ENCODE assay signal across 15 cellular contexts in the genomic region with DNA sequence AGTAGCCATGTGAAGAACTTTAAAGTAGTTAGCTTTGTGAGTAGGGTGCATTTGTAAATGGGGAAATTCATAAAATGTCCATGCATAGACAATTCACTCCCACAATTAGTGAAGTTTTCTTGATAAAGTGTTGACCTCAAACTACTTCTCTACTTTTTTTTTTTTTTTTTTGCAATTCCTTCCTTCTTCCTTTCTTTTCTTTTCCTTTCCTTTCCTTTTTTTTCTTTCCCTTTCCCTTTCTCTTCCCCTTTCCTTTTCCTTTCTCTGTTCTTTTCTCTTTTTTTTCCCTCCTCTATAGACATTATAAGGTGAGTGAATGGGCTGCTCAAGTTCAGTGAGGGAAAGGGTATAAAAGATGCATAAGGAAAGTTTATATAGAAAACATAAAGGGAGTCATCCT.
DNase-seq lines count a peak whose midpoint lies in the region; ATAC-seq, FAIRE-seq and TF ChIP-seq lines count a peak whose summit lies in the region.
"Had no signal": no experiment of that assay in that cellular context is flagged by ENCODE, and none has a peak within 500 bp of the region (broad histone marks: within the 10 kb centered on the region; RNA-seq: fewer than 3 reads in every experiment).

No MANE protein-coding gene starts in this region.

- H3K36me3 ChIP-seq in HEK293 (ENCODE audit: control insufficient read depth in 2 of 2, insufficient read depth in 1 of 2, low read length in 2 of 2) (no peaks in the 10 kb centered on the region), tibial artery (no peaks in the 10 kb centered on the region)
- H3K36me3 ChIP-seq: BLaER1 treated with 17β-estradiol and CSF1 and Interleukin-3, amounts not matched to agents 10 nM and 100 nM had no signal

- H3K27ac ChIP-seq in HEK293 (ENCODE audit: extremely low read depth, low read depth, low read length) (no peak overlapping the region), tibial artery (peak overlapping the region; percentile 22 to 65)
- H3K27ac ChIP-seq: BLaER1 treated with 17β-estradiol and CSF1 and Interleukin-3, amounts not matched to agents 10 nM and 100 nM had no signal

- H3K4me1 ChIP-seq in HEK293 (ENCODE audit: control insufficient read depth, insufficient read depth, low read length), result peaks cover 7% of the 10 kb centered on the region
- H3K4me1 ChIP-seq in tibial artery, result peaks cover 0 to 63% (median 8%) of the 10 kb centered on the region in 4 donors

- FAIRE-seq in HTR-8/SVneo (lab: Jason Lieb, UNC), result no peak
- FAIRE-seq: GM12878 had no signal

- POLR2A ChIA-PET in HEK293 (lab: Yijun Ruan, JAX) (no interaction called here), WTC11 (lab: Charles Lee) (no interaction called here)

- H3K27me3 Mint-ChIP-seq in WTC11 (ENCODE audit: low read depth), result no peaks in the 10 kb centered on the region; the same call in 1 of the 2 replicates
- no peaks in the 10 kb centered on the region for H3K27me3 Mint-ChIP-seq in chondrocyte (ENCODE audit: low read depth)
- H3K27me3 Mint-ChIP-seq: B cell had no signal

- peaks cover 37% of the 10 kb centered on the region for H3K4me1 Mint-ChIP-seq in WTC11
- peaks cover 49% of the 10 kb centered on the region for H3K4me1 Mint-ChIP-seq in chondrocyte (ENCODE audit: low read depth)

- no peak for DNase-seq in WTC11 (ENCODE audit: low spot score)
- no peak for DNase-seq in chondrocyte (ENCODE audit: low spot score)
- no peak for DNase-seq in tibial artery
- no peak for DNase-seq in HTR-8/SVneo (ENCODE audit: insufficient read length, low spot score)
- DNase-seq in stimulated activated naive CD4-positive, alpha-beta T cell (lab: John Stamatoyannopoulos, UW), result no peak
- no peak for DNase-seq in stimulated activated CD4-positive, alpha-beta T cell treated with anti-CD3 and anti-CD28 coated beads, Interleukin-15, amount 100 ng/mL, for 24 hours
- DNase-seq: Calu3; CD8-positive, alpha-beta T cell; DMS79 treated with DMSO at 0.1 percent for 48 hours; GOT3; H9 had no signal

- CTCF ChIA-PET in HEK293 (lab: Yijun Ruan, JAX) (no interaction called here), WTC11 (lab: Charles Lee) (no interaction called here)

- H3K9me3 Mint-ChIP-seq in WTC11 (peaks cover 20% of the 10 kb centered on the region), chondrocyte (ENCODE audit: low read depth) (no peaks in the 10 kb centered on the region)
- H3K9me3 Mint-ChIP-seq: CD8-positive, alpha-beta T cell had no signal

- no peaks in the 10 kb centered on the region for H3K9me3 ChIP-seq in HEK293 (ENCODE audit: control insufficient read depth, insufficient read depth, low read depth, low read length)
- H3K9me3 ChIP-seq in tibial artery, result no peaks in the 10 kb centered on the region
- H3K9me3 ChIP-seq: BLaER1 treated with 17β-estradiol and CSF1 and Interleukin-3, amounts not matched to agents 10 nM and 100 nM had no signal

- intact Hi-C loops in tibial artery (cut with DNase I; ENCODE audit: low total_unique reads), result no loop called here

- H3K4me3 Mint-ChIP-seq in WTC11, result no peak overlapping the region
- peak overlapping the region; percentile 26 for H3K4me3 Mint-ChIP-seq in chondrocyte (ENCODE audit: unreplicated experiment)
- H3K4me3 Mint-ChIP-seq: B cell; CD8-positive, alpha-beta T cell; H9 had no signal

- ATAC-seq in WTC11, result no peak
- ATAC-seq: CD8-positive, alpha-beta T cell; GM12878 had no signal

- H3K27me3 ChIP-seq in tibial artery, result no peaks in the 10 kb centered on the region
- H3K27me3 ChIP-seq: BLaER1 treated with 17β-estradiol and CSF1 and Interleukin-3, amounts not matched to agents 10 nM and 100 nM had no signal

- 0 out of 2 replicates have a peak overlapping the region, but pooled peaks have one; percentile 7 for H3K27ac Mint-ChIP-seq in WTC11
- peak overlapping the region; percentile 59 for H3K27ac Mint-ChIP-seq in chondrocyte (ENCODE audit: unreplicated experiment)
- H3K27ac Mint-ChIP-seq: B cell; CD8-positive, alpha-beta T cell; H9 had no signal

- no peak for TF ChIP-seq CTCF in HEK293 (tag by site-specific recombination; IDR thresholded peaks at IDR 0.05)
- TF ChIP-seq CTCF in WTC11 (IDR thresholded peaks at IDR 0.05), result no peak
- no peak for TF ChIP-seq CTCF in chondrocyte (IDR thresholded peaks at IDR 0.05)
- no peak for TF ChIP-seq CTCF in tibial artery (IDR thresholded peaks at IDR 0.05)

- H3K4me3 ChIP-seq in HEK293 (ENCODE audit: low read depth, low read length), result no peak overlapping the region
- H3K4me3 ChIP-seq in tibial artery, result no peak overlapping the region
- H3K4me3 ChIP-seq: BLaER1 treated with 17β-estradiol and CSF1 and Interleukin-3, amounts not matched to agents 10 nM and 100 nM; GM12878 had no signal

- peaks cover 8% of the 10 kb centered on the region; the same call in 1 of the 2 replicates for H3K36me3 Mint-ChIP-seq in WTC11
- H3K36me3 Mint-ChIP-seq in chondrocyte (ENCODE audit: low read depth), result no peaks in the 10 kb centered on the region
- H3K36me3 Mint-ChIP-seq: CD8-positive, alpha-beta T cell had no signal

TF ChIP-seq in HEK293, 187 proteins besides CTCF, POLR2A, EP300 and RAD21:
- TF ChIP-seq PRDM1 (tag by site-specific recombination; IDR thresholded peaks at IDR 0.05) (peak; percentile 99), ZNF37A (tag by site-specific recombination; IDR thresholded peaks at IDR 0.05) (no peak)

TF ChIP-seq in WTC11, 78 proteins besides CTCF, POLR2A, EP300 and RAD21:
- TF ChIP-seq ZNF263 (CRISPR knock-in tag; IDR thresholded peaks at IDR 0.05; ENCODE audit: low read depth) (no peak), CDX4 (CRISPR knock-in tag; IDR thresholded peaks at IDR 0.05; ENCODE audit: borderline replicate concordance) (no peak), ETV6 (CRISPR knock-in tag; IDR thresholded peaks at IDR 0.05) (no peak), SOX15 (CRISPR knock-in tag; IDR thresholded peaks at IDR 0.05) (no peak), IRF2 (CRISPR knock-in tag; IDR thresholded peaks at IDR 0.05; ENCODE audit: borderline replicate concordance, low read depth) (no peak)
- TF ChIP-seq, protein P1, sequence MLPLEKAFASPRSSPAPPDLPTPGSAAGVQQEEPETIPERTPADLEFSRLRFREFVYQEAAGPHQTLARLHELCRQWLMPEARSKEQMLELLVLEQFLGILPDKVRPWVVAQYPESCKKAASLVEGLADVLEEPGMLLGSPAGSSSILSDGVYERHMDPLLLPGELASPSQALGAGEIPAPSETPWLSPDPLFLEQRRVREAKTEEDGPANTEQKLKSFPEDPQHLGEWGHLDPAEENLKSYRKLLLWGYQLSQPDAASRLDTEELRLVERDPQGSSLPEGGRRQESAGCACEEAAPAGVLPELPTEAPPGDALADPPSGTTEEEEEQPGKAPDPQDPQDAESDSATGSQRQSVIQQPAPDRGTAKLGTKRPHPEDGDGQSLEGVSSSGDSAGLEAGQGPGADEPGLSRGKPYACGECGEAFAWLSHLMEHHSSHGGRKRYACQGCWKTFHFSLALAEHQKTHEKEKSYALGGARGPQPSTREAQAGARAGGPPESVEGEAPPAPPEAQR (CRISPR knock-in tag; IDR thresholded peaks at IDR 0.05), result no peak
- TF ChIP-seq, protein P2, sequence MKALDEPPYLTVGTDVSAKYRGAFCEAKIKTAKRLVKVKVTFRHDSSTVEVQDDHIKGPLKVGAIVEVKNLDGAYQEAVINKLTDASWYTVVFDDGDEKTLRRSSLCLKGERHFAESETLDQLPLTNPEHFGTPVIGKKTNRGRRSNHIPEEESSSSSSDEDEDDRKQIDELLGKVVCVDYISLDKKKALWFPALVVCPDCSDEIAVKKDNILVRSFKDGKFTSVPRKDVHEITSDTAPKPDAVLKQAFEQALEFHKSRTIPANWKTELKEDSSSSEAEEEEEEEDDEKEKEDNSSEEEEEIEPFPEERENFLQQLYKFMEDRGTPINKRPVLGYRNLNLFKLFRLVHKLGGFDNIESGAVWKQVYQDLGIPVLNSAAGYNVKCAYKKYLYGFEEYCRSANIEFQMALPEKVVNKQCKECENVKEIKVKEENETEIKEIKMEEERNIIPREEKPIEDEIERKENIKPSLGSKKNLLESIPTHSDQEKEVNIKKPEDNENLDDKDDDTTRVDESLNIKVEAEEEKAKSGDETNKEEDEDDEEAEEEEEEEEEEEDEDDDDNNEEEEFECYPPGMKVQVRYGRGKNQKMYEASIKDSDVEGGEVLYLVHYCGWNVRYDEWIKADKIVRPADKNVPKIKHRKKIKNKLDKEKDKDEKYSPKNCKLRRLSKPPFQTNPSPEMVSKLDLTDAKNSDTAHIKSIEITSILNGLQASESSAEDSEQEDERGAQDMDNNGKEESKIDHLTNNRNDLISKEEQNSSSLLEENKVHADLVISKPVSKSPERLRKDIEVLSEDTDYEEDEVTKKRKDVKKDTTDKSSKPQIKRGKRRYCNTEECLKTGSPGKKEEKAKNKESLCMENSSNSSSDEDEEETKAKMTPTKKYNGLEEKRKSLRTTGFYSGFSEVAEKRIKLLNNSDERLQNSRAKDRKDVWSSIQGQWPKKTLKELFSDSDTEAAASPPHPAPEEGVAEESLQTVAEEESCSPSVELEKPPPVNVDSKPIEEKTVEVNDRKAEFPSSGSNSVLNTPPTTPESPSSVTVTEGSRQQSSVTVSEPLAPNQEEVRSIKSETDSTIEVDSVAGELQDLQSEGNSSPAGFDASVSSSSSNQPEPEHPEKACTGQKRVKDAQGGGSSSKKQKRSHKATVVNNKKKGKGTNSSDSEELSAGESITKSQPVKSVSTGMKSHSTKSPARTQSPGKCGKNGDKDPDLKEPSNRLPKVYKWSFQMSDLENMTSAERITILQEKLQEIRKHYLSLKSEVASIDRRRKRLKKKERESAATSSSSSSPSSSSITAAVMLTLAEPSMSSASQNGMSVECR (CRISPR knock-in tag; IDR thresholded peaks at IDR 0.05; ENCODE audit: borderline replicate concordance), result no peak
- TF ChIP-seq, protein P3, sequence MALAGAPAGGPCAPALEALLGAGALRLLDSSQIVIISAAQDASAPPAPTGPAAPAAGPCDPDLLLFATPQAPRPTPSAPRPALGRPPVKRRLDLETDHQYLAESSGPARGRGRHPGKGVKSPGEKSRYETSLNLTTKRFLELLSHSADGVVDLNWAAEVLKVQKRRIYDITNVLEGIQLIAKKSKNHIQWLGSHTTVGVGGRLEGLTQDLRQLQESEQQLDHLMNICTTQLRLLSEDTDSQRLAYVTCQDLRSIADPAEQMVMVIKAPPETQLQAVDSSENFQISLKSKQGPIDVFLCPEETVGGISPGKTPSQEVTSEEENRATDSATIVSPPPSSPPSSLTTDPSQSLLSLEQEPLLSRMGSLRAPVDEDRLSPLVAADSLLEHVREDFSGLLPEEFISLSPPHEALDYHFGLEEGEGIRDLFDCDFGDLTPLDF (CRISPR knock-in tag; IDR thresholded peaks at IDR 0.05), result no peak
